Comparison of ENCODE assay signal across 10 cellular contexts in the genomic region with DNA sequence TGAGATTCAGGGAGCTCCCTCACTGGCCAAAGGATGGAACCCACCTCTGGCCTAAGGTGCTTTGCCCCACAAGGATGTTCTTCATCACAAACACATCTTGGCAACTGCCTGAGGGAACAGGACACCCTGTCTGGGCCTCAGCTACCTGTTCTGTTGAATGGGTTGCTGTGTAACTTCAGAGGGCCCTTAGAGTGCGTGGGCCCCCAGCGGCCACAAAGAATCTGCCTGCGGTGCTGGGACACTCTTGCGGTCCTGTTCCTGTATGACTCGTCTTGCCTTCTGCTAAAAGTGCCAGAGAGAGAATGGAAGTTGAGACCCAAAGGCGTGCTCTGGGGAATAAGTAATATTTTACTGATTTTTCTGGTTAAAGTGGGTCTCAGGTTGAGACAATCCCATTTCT.
"Had no signal": no experiment of that assay in that cellular context is flagged by ENCODE, and none has a peak within 500 bp of the region (broad histone marks: within the 10 kb centered on the region; RNA-seq: fewer than 3 reads in every experiment).

No MANE protein-coding gene starts in this region.

- FAIRE-seq: bronchial epithelial cell had no signal

- H3K9me3 Mint-ChIP-seq: activated naive CD4-positive, alpha-beta T cell treated with anti-CD3 and anti-CD28 coated beads for 36 hours; activated T-helper 1 cell treated with anti-CD3 and anti-CD28 coated beads, Interleukin-12 subunit alpha, Interleukin-12 subunit beta, Interleukin-2, Interleukin-4 antibody, amounts not matched to agents 30 ng/mL and 10 ng/mL and 1 ng/mL, durations not matched to agents 14 hours and 24 hours and 36 hours had no signal

- H3K27ac Mint-ChIP-seq: activated naive CD4-positive, alpha-beta T cell treated with anti-CD3 and anti-CD28 coated beads for 36 hours; activated T-helper 1 cell treated with anti-CD3 and anti-CD28 coated beads, Interleukin-12 subunit alpha, Interleukin-12 subunit beta, Interleukin-2, Interleukin-4 antibody, amounts not matched to agents 30 ng/mL and 10 ng/mL and 1 ng/mL, durations not matched to agents 14 hours and 24 hours and 36 hours had no signal

- H3K4me1 ChIP-seq: transverse colon had no signal

- H3K4me3 ChIP-seq: heart left ventricle, left ventricle myocardium inferior, transverse colon had no signal

- H3K4me3 Mint-ChIP-seq: activated naive CD4-positive, alpha-beta T cell treated with anti-CD3 and anti-CD28 coated beads for 36 hours; activated T-helper 1 cell treated with anti-CD3 and anti-CD28 coated beads, Interleukin-12 subunit alpha, Interleukin-12 subunit beta, Interleukin-2, Interleukin-4 antibody, amounts not matched to agents 30 ng/mL and 10 ng/mL and 1 ng/mL, durations not matched to agents 14 hours and 24 hours and 36 hours had no signal

- H3K9me3 ChIP-seq: heart left ventricle, left ventricle myocardium inferior, transverse colon had no signal

- H3K27me3 ChIP-seq: heart left ventricle, transverse colon had no signal

- DNase-seq: activated CD4-positive, alpha-beta T cell treated with anti-CD3 and anti-CD28 coated beads for 48 hours; activated naive CD4-positive, alpha-beta T cell treated with anti-CD3 and anti-CD28 coated beads for 36 hours; amniotic stem cell; foreskin melanocyte; left ventricle myocardium inferior; T-helper 1 cell; transverse colon had no signal

- ATAC-seq: heart left ventricle had no signal

- H3K27ac ChIP-seq: transverse colon had no signal
